In the genomic region with DNA sequence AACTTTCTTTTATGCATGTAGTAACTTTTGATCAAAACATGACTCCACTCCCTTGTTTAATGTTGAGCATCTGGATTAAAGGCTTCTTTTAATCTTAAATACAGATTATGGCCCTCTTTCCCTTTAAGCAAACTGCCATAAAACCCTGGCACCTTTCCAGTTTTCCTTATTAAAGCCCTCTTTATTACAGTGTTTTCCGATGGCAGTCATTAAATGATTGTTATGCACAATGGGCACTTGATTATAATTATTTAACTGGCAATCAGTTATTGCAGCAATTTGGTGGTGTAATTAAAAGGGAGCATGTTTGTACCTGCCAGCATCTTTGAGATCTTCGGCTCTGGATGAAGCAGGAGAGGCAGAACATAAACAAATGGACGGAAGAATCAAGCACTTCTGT, we compare ENCODE assay signal across 13 cellular contexts.
DNase-seq lines count a peak whose midpoint lies in the region; ATAC-seq and TF ChIP-seq lines count a peak whose summit lies in the region.
"Had no signal": no experiment of that assay in that cellular context is flagged by ENCODE, and none has a peak within 500 bp of the region (broad histone marks: within the 10 kb centered on the region; RNA-seq: fewer than 3 reads in every experiment).

No MANE protein-coding gene starts in this region.

- DNase-seq in AG04450 (ENCODE audit: low read depth, low spot score) (no peak), NCI-H1417 treated with DMSO at 0.1 percent for 48 hours (lab: John Stamatoyannopoulos, UW) (peak; percentile 81)
- DNase-seq in effector memory CD8-positive, alpha-beta T cell: no peak
- DNase-seq: activated CD4-positive, alpha-beta T cell treated with anti-CD3 and anti-CD28 coated beads, Interleukin-2, amount 10 ng/mL, durations not matched to agents 7 days and 5 days; BE2C; central memory CD4-positive, alpha-beta T cell; left lung; stimulated activated CD4-positive, alpha-beta T cell treated with anti-CD3 and anti-CD28 coated beads, Interleukin-4, amount 100 ng/mL, for 1 hour had no signal

- H3K9me3 ChIP-seq in AG04450 (ENCODE audit: control insufficient read depth, insufficient read depth, low read length): no peaks in the 10 kb centered on the region
- no peaks in the 10 kb centered on the region for H3K9me3 ChIP-seq in mesodermal cell (ENCODE audit: control insufficient read depth, low read length)
- H3K9me3 ChIP-seq: BE2C, left lung had no signal

- no peak for ATAC-seq in GM18520 (IDR thresholded peaks at IDR 0.05; ENCODE audit: unreplicated experiment)
- no peak for ATAC-seq in HG02588 (IDR thresholded peaks at IDR 0.05; ENCODE audit: unreplicated experiment)
- ATAC-seq in activated CD4-positive, CD25-positive, alpha-beta regulatory T cell treated with anti-CD3 and anti-CD28 coated beads, Interleukin-2, amount 50 U/mL, for 24 hours: no peak
- ATAC-seq in effector memory CD8-positive, alpha-beta T cell (replicated peaks): no peak

- CTCF ChIA-PET in AG04450 (lab: Charles Lee): no interaction called here

- peaks cover 26% of the 10 kb centered on the region for H3K4me1 ChIP-seq in mesodermal cell (ENCODE audit: control insufficient read depth, insufficient read depth, low read length, poor library complexity, severe bottlenecking)
- H3K4me1 ChIP-seq: BE2C had no signal

- no peak overlapping the region for H3K4me3 Mint-ChIP-seq in effector memory CD8-positive, alpha-beta T cell
- H3K4me3 Mint-ChIP-seq: activated CD4-positive, alpha-beta T cell treated with anti-CD3 and anti-CD28 coated beads, Interleukin-2, amount 10 ng/mL, durations not matched to agents 7 days and 5 days had no signal

- no peaks in the 10 kb centered on the region for H3K27me3 ChIP-seq in AG04450 (ENCODE audit: control insufficient read depth, insufficient read depth, low read length)
- H3K27me3 ChIP-seq: BE2C, left lung had no signal

- H3K27ac Mint-ChIP-seq in effector memory CD8-positive, alpha-beta T cell: no peak overlapping the region
- H3K27ac Mint-ChIP-seq: activated CD4-positive, alpha-beta T cell treated with anti-CD3 and anti-CD28 coated beads, Interleukin-2, amount 10 ng/mL, durations not matched to agents 7 days and 5 days had no signal

- POLR2A ChIA-PET in AG04450 (lab: Yijun Ruan, JAX): interaction anchor here (0.9 to 1.1 kb wide), 2 partner anchors 15 to 18 kb away, joined by 3 to 6 read pairs; no protein-coding TSS in a partner anchor

- no peaks in the 10 kb centered on the region for H3K4me1 Mint-ChIP-seq in effector memory CD8-positive, alpha-beta T cell (ENCODE audit: low read depth in 2 of 2)
- H3K4me1 Mint-ChIP-seq: activated CD4-positive, alpha-beta T cell treated with anti-CD3 and anti-CD28 coated beads, Interleukin-2, amount 10 ng/mL, durations not matched to agents 7 days and 5 days had no signal

- H3K27me3 Mint-ChIP-seq in effector memory CD8-positive, alpha-beta T cell: no peaks in the 10 kb centered on the region
- H3K27me3 Mint-ChIP-seq: activated CD4-positive, alpha-beta T cell treated with anti-CD3 and anti-CD28 coated beads, Interleukin-2, amount 10 ng/mL, durations not matched to agents 7 days and 5 days had no signal

- peak overlapping the region; percentile 2; the same call in 1 of the 2 replicates for H3K4me3 ChIP-seq in AG04450 (ENCODE audit: low read depth, low read length)
- no peak overlapping the region for H3K4me3 ChIP-seq in mesodermal cell (ENCODE audit: extremely low read depth, insufficient read depth, low read length, poor library complexity, severe bottlenecking)
- H3K4me3 ChIP-seq: left lung had no signal

- H3K36me3 Mint-ChIP-seq in effector memory CD8-positive, alpha-beta T cell (ENCODE audit: insufficient read depth): peaks cover 3% of the 10 kb centered on the region

- no peak overlapping the region for H3K27ac ChIP-seq in AG04450 (ENCODE audit: low read depth, low read length)
- peak overlapping the region; percentile 86 for H3K27ac ChIP-seq in VCaP
- H3K27ac ChIP-seq in mesodermal cell (ENCODE audit: low read depth, low read length, severe bottlenecking): peak overlapping the region; percentile 84

- TF ChIP-seq CTCF in AG04450 (IDR thresholded peaks at IDR 0.05; ENCODE audit: low read depth, low read length) (no peak), VCaP (conservative IDR thresholded peaks at IDR 0.05) (no peak)

- H3K36me3 ChIP-seq in mesodermal cell (ENCODE audit: control insufficient read depth, insufficient read depth, low read length): no peaks in the 10 kb centered on the region
- H3K36me3 ChIP-seq: BE2C, left lung had no signal

- 89 to 93% methylated on average over 2 to 3 of the region's 3 CpGs for WGBS in mesodermal cell (ENCODE audit: insufficient coverage in 2 of 2), 2 experiments

- no peaks in the 10 kb centered on the region for H3K9me3 Mint-ChIP-seq in effector memory CD8-positive, alpha-beta T cell
- H3K9me3 Mint-ChIP-seq: activated CD4-positive, alpha-beta T cell treated with anti-CD3 and anti-CD28 coated beads, Interleukin-2, amount 10 ng/mL, durations not matched to agents 7 days and 5 days had no signal
